ENCODE assay signal across 15 cellular contexts in the genomic region with DNA sequence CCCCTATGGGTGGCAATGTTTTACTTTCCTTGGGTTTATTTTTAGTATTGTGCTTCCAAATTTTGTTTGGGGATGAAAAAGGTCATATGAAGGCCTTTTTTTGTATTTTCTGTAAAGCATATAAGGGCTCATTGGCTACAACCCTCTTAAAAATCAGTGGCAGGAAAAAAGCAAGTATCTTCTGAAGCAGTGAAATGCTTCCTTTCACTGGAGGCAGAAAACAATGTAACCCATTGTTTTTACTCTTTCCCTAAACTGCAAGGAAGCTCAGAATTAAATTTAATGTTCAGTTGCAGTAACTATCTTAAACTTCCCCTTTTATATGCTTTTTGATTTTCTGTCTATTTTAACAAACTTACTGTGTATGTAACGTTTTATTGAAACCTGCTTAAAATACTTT.
"Had no signal": no experiment of that assay in that cellular context is flagged by ENCODE, and none has a peak within 500 bp of the region (broad histone marks: within the 10 kb centered on the region; RNA-seq: fewer than 3 reads in every experiment).

No MANE protein-coding gene starts in this region.

- H3K27ac ChIP-seq: pancreas, right atrium auricular region, tibial artery had no signal

- H3K27me3 ChIP-seq: brain microvascular endothelial cell, pancreas, right atrium auricular region, tibial artery had no signal

- H3K36me3 Mint-ChIP-seq: activated CD4-positive, alpha-beta memory T cell treated with anti-CD3 and anti-CD28 coated beads for 36 hours; activated naive CD4-positive, alpha-beta T cell treated with anti-CD3 and anti-CD28 coated beads, Interleukin-2, amount 50 U/mL, for 72 hours; immature natural killer cell; memory B cell had no signal

- H3K4me3 Mint-ChIP-seq: activated CD4-positive, alpha-beta memory T cell treated with anti-CD3 and anti-CD28 coated beads for 36 hours; activated T-cell treated with anti-CD3 and anti-CD28 coated beads, Interleukin-2, amount 50 U/mL, for 4 hours; dendritic cell treated with granulocyte-macrophage colony-stimulating factor and Interleukin-4, amounts not matched to agents 40 ng/mL and 50 ng/mL, for 4 days; immature natural killer cell; memory B cell had no signal

- H3K36me3 ChIP-seq: brain microvascular endothelial cell, pancreas, right atrium auricular region, tibial artery had no signal

- ATAC-seq: activated naive CD4-positive, alpha-beta T cell treated with anti-CD3 and anti-CD28 coated beads, Interleukin-2, amount 50 U/mL, for 72 hours; activated T-cell treated with anti-CD3 and anti-CD28 coated beads, Interleukin-2, amount 50 U/mL, for 4 hours; esophagus mucosa; left cardiac atrium; pancreas had no signal

- DNase-seq: activated CD4-positive, alpha-beta memory T cell treated with anti-CD3 and anti-CD28 coated beads for 36 hours; activated effector memory CD4-positive, alpha-beta T cell treated with anti-CD3 and anti-CD28 coated beads, Interleukin-2, amount 50 U/mL, for 16 hours; activated T-cell treated with anti-CD3 and anti-CD28 coated beads, Interleukin-2, amount 50 U/mL, for 4 hours; brain microvascular endothelial cell; cerebellar nuclear complex; immature natural killer cell; left cardiac atrium; pancreas; tibial artery had no signal

- H3K9me3 ChIP-seq: pancreas, right atrium auricular region, tibial artery had no signal

- H3K4me3 ChIP-seq: pancreas, right atrium auricular region, skin epidermis, tibial artery had no signal

- H3K4me1 Mint-ChIP-seq: immature natural killer cell, memory B cell had no signal

- H3K4me1 ChIP-seq: right atrium auricular region had no signal

- H3K27me3 Mint-ChIP-seq: memory B cell had no signal

- H3K27ac Mint-ChIP-seq: activated CD4-positive, alpha-beta memory T cell treated with anti-CD3 and anti-CD28 coated beads for 36 hours; activated naive CD4-positive, alpha-beta T cell treated with anti-CD3 and anti-CD28 coated beads, Interleukin-2, amount 50 U/mL, for 72 hours; dendritic cell treated with granulocyte-macrophage colony-stimulating factor and Interleukin-4, amounts not matched to agents 40 ng/mL and 50 ng/mL, for 4 days; immature natural killer cell; memory B cell had no signal

- FAIRE-seq: pancreas had no signal

- H3K9me3 Mint-ChIP-seq: activated CD4-positive, alpha-beta memory T cell treated with anti-CD3 and anti-CD28 coated beads for 36 hours; activated T-cell treated with anti-CD3 and anti-CD28 coated beads, Interleukin-2, amount 50 U/mL, for 4 hours; dendritic cell treated with granulocyte-macrophage colony-stimulating factor and Interleukin-4, amounts not matched to agents 40 ng/mL and 50 ng/mL, for 4 days had no signal
